Comparison of ENCODE assay signal across 8 cellular contexts in the genomic region with DNA sequence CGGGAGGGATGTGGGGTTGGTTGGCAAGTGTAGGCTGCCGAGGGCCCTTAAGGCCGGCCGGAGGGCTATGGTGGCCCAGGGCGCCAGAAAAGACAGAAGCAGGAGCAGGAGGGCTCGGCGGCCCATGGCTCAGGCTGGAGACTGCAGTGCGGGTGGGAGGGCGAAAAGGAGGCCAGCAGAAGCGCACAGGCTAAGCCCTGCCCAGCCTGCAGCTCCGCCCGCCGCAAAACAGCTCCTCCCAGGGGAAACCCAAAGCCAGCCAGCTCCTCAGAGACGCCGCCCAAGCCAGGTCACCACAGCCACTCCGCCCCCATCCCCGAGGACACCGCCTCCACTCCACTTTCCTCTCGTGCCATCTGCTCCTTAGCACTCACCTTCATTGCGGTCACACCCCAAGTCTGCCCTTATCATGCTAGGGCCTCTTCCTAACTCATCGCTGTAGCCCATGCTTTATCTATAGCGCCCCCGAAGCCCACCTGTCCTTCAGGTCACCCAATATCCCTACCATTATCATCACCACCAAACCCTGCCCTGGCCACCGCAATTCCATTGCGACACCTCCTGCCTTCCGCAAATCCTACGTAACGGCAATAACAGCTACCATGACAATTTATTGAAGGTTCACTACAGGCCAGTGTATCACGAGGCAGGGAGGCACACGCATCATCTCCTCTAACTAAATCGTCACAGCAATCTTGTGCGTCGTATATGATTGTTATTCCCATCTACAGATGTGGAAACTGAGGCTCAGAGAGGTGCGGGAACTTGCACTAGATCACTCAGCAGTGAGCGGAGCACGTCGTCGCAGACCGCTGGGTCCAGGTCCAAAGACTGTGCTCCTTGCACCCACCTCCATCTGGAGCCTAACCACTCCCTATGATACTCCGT. TPM values are rescaled to one million over a fixed set of nuclear protein-coding genes. Genes with fewer than 3 reads are reported as not detected.
DNase-seq lines count a peak whose midpoint lies in the region; ATAC-seq, FAIRE-seq and TF ChIP-seq lines count a peak whose summit lies in the region.

A gene (minus strand): TSS at position 154 of the 888 bp plus-strand sequence. CDS start 28 bp downstream, at position 126.

- DNase-seq in NCI-H2196 treated with DMSO at 0.1 percent for 48 hours (lab: John Stamatoyannopoulos, UW; ENCODE audit: unreplicated experiment) (peak; percentile 90), bronchial epithelial cell (ENCODE audit: low read depth) (peak; percentile 85), iPS-NIHi7 (ENCODE audit: extremely low spot score) (peak; percentile 97), smooth muscle cell of the brain vasculature (ENCODE audit: low read depth, low spot score) (peak; percentile 54)

- H2AFZ ChIP-seq in ACC112 (ENCODE audit: low read length, unreplicated experiment) = peak within 1 kb of the TSS; percentile 99

- H3K27me3 ChIP-seq in ACC112 (ENCODE audit: insufficient read depth, low read length) (no peaks in the 10 kb centered on the region), bronchial epithelial cell (ENCODE audit: control insufficient read depth, insufficient read depth, low read length) (no peaks in the 10 kb centered on the region)

- ATAC-seq in GM18868 (IDR thresholded peaks at IDR 0.05; ENCODE audit: unreplicated experiment) = peak; percentile 78
- ATAC-seq in HG03108 (IDR thresholded peaks at IDR 0.05; ENCODE audit: unreplicated experiment) = peak; percentile 80

- no peak for FAIRE-seq in bronchial epithelial cell (lab: Jason Lieb, UNC)

- peak within 1 kb of the TSS; percentile 81 for H3K27ac ChIP-seq in ACC112 (ENCODE audit: low read depth, low read length)

- no peak for TF ChIP-seq CTCF in WI38 (IDR thresholded peaks at IDR 0.05; ENCODE audit: low read depth, low read length)
- TF ChIP-seq CTCF in bronchial epithelial cell (IDR thresholded peaks at IDR 0.05; ENCODE audit: insufficient read depth, low read length, severe bottlenecking) = no peak

- H3K36me3 ChIP-seq in ACC112 (ENCODE audit: insufficient read depth, low read length) (no peaks in the 10 kb centered on the region), bronchial epithelial cell (ENCODE audit: control insufficient read depth, insufficient read depth, low read length) (no peaks in the 10 kb centered on the region)

- peaks cover 20% of the 10 kb centered on the region for H3K4me1 ChIP-seq in ACC112 (ENCODE audit: control insufficient read depth, insufficient read depth, low read length, unreplicated experiment)

- peak within 1 kb of the TSS; percentile 96 for H3K4me3 ChIP-seq in ACC112 (ENCODE audit: low read depth, low read length)
- peak within 1 kb of the TSS; percentile 71 for H3K4me3 ChIP-seq in WI38 (ENCODE audit: low read depth, low read length)
- H3K4me3 ChIP-seq in bronchial epithelial cell (ENCODE audit: low read depth, low read length) = peak within 1 kb of the TSS; percentile 60

- peaks cover 51% of the 10 kb centered on the region for H3K79me2 ChIP-seq in ACC112 (ENCODE audit: control insufficient read depth, insufficient read depth, low read length, unreplicated experiment)

RNA-seq across cellular contexts. Expression of the gene that starts here (rescaled TPM):
- total RNA-seq in bronchial epithelial cell = 10.0 and 25.9 TPM in 2 replicates

Comparison
In these comparisons a context has a peak if more than half of its experiments do, and no peak if none do; other contexts are left out.
1. Peak in every context shown above with its lines: DNase-seq, ATAC-seq, H3K4me3 ChIP-seq and H3K27ac ChIP-seq.